In genomic region chr19:36441339-36441738, GRCh38 we compare ENCODE assay signal across 29 cellular contexts.
"Had no signal": no experiment of that assay in that cellular context is flagged by ENCODE, and none has a peak within 500 bp of the region (broad histone marks: within the 10 kb centered on the region; RNA-seq: fewer than 3 reads in every experiment).

No MANE protein-coding gene starts in this region.

- H3K36me3 ChIP-seq: ovary, right lobe of liver, thyroid gland had no signal

- H2AFZ ChIP-seq: neural progenitor cell, parathyroid adenoma had no signal

- DNase-seq: natural killer cell; occipital lobe; ovary; posterior cingulate gyrus; psoas muscle; right cardiac atrium; right lobe of liver; sigmoid colon; small intestine; stimulated activated CD4-positive, alpha-beta T cell treated with anti-CD3 and anti-CD28 coated beads, Interleukin-15, amount 100 ng/mL, for 24 hours; stimulated activated CD4-positive, alpha-beta T cell treated with anti-CD3 and anti-CD28 coated beads, Interleukin-2, amount 100 ng/mL, for 24 hours; stimulated activated CD4-positive, alpha-beta T cell treated with anti-CD3 and anti-CD28 coated beads, Interleukin-2, amount 100 ng/mL, for 48 hours; stimulated activated CD4-positive, alpha-beta T cell treated with anti-CD3 and anti-CD28 coated beads, Interleukin-4, amount 100 ng/mL, for 4 hours; stimulated activated CD8-positive, alpha-beta memory T cell treated with anti-CD3 and anti-CD28 coated beads, Interleukin-4, amount 100 ng/mL, for 48 hours; stimulated activated naive CD4-positive, alpha-beta T cell; stomach; thyroid gland; trophoblast cell; upper lobe of left lung had no signal

- H3K79me2 ChIP-seq: parathyroid adenoma had no signal

- H3K9ac ChIP-seq: neural progenitor cell, parathyroid adenoma had no signal

- H3K4me3 Mint-ChIP-seq: natural killer cell; nephron; neural progenitor cell; stimulated activated memory B cell treated with anti-CD40 and anti-IgM and Interleukin-4, amounts not matched to agents 10 μg/mL and 1 μg/mL and 100 μg/mL, for 72 hours; stimulated activated naive CD8-positive, alpha-beta T cell treated with anti-CD3 and anti-CD28 coated beads, Interleukin-15, Interleukin-2, amounts not matched to agents 100 ng/mL and 50 ng/mL, for 24 hours had no signal

- H3K27me3 Mint-ChIP-seq: progenitor cell of endocrine pancreas; stimulated activated memory B cell treated with anti-CD40 and anti-IgM and Interleukin-4, amounts not matched to agents 10 μg/mL and 1 μg/mL and 100 μg/mL, for 72 hours; stimulated activated naive CD8-positive, alpha-beta T cell treated with anti-CD3 and anti-CD28 coated beads, Interleukin-15, Interleukin-2, amounts not matched to agents 100 ng/mL and 50 ng/mL, for 24 hours had no signal

- H3K4me3 ChIP-seq: neural progenitor cell, ovary, psoas muscle, right lobe of liver, sigmoid colon, stomach, thoracic aorta, thyroid gland, tibial nerve, upper lobe of left lung, vagina had no signal

- H3K27ac Mint-ChIP-seq: natural killer cell; nephron; neural progenitor cell; progenitor cell of endocrine pancreas; stimulated activated memory B cell treated with anti-CD40 and anti-IgM and Interleukin-4, amounts not matched to agents 10 μg/mL and 1 μg/mL and 100 μg/mL, for 72 hours; stimulated activated naive CD8-positive, alpha-beta T cell treated with anti-CD3 and anti-CD28 coated beads, Interleukin-15, Interleukin-2, amounts not matched to agents 100 ng/mL and 50 ng/mL, for 24 hours had no signal

- ATAC-seq: natural killer cell; psoas muscle; right cardiac atrium; right lobe of liver; stimulated activated memory B cell treated with anti-CD40 and anti-IgM and Interleukin-4, amounts not matched to agents 10 μg/mL and 1 μg/mL and 100 μg/mL, for 72 hours had no signal

- H3K27ac ChIP-seq: neural progenitor cell, ovary, parathyroid adenoma, psoas muscle, right lobe of liver, sigmoid colon, stomach, thoracic aorta, thyroid gland, tibial nerve, upper lobe of left lung, vagina had no signal

- H3K4me1 ChIP-seq: neural progenitor cell, parathyroid adenoma, psoas muscle, right lobe of liver, sigmoid colon, stomach, thyroid gland, tibial nerve, upper lobe of left lung, vagina had no signal

- H3K4me2 ChIP-seq: neural progenitor cell had no signal

- FAIRE-seq: small intestine, urothelium cell line had no signal

- H3K9me3 ChIP-seq: thyroid gland had no signal

- H3K27me3 ChIP-seq: neural progenitor cell, ovary, right lobe of liver, sigmoid colon, stomach, thyroid gland, tibial nerve, upper lobe of left lung, vagina had no signal

- H3K4me1 Mint-ChIP-seq: natural killer cell; nephron; neural progenitor cell; stimulated activated memory B cell treated with anti-CD40 and anti-IgM and Interleukin-4, amounts not matched to agents 10 μg/mL and 1 μg/mL and 100 μg/mL, for 72 hours had no signal
